ENCODE assay signal across 1 cellular context in genomic region chr1:160460683-160461287, GRCh38.
TF ChIP-seq lines count a peak whose summit lies in the region.

No MANE protein-coding gene starts in this region.

TF ChIP-seq in HCT116, 20 proteins besides CTCF, POLR2A, EP300 and RAD21 (continued from another document):
- TF ChIP-seq REST (IDR thresholded peaks at IDR 0.05; ENCODE audit: low read depth): no peak
- TF ChIP-seq SP1 (IDR thresholded peaks at IDR 0.05; ENCODE audit: low read depth): no peak
- TF ChIP-seq CEBPB (IDR thresholded peaks at IDR 0.05; ENCODE audit: low read depth): no peak
- TF ChIP-seq EGR1 (IDR thresholded peaks at IDR 0.05; ENCODE audit: low read depth): no peak
- TF ChIP-seq CBX3 (IDR thresholded peaks at IDR 0.05; ENCODE audit: low read depth): no peak
- TF ChIP-seq SIN3A (IDR thresholded peaks at IDR 0.05; ENCODE audit: low read depth): no peak
- no peak for TF ChIP-seq ZFX (IDR thresholded peaks at IDR 0.05)
- no peak for TF ChIP-seq ZBTB33 (IDR thresholded peaks at IDR 0.05; ENCODE audit: extremely low read depth, insufficient replicate concordance, low read length)
- no peak for TF ChIP-seq ATF3 (IDR thresholded peaks at IDR 0.05)
- no peak for TF ChIP-seq EZH2 (IDR thresholded peaks at IDR 0.05)
- no peak for TF ChIP-seq ELF1 (IDR thresholded peaks at IDR 0.05; ENCODE audit: borderline replicate concordance, low read depth)
- TF ChIP-seq JUND (IDR thresholded peaks at IDR 0.05): no peak
